In the genomic region with DNA sequence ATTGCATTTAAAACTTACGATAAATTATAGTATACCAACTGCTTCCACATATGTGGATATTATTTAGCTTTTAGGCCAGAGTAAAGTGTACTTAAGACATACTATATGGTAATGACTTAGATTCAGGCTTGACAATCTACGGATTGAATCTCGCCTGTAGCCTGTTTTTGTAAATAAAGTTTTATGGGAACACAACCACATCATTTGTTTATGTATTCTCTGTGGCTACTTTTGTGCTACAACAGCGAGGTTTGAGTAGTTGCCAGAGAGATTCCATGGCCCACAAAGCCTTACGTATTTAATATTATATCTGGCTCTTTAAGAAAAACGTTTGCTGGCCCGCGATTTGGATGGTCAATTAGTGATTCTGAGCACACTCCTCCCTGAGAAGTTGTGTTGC, we compare ENCODE assay signal across 3 cellular contexts.
TF ChIP-seq lines count a peak whose summit lies in the region.

No MANE protein-coding gene starts in this region.

TF ChIP-seq in SK-N-SH, 30 proteins besides CTCF, POLR2A, EP300 and RAD21 (continued from another document):
- TF ChIP-seq, protein P1, sequence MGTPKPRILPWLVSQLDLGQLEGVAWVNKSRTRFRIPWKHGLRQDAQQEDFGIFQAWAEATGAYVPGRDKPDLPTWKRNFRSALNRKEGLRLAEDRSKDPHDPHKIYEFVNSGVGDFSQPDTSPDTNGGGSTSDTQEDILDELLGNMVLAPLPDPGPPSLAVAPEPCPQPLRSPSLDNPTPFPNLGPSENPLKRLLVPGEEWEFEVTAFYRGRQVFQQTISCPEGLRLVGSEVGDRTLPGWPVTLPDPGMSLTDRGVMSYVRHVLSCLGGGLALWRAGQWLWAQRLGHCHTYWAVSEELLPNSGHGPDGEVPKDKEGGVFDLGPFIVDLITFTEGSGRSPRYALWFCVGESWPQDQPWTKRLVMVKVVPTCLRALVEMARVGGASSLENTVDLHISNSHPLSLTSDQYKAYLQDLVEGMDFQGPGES (IDR thresholded peaks at IDR 0.05; ENCODE audit: low read depth, low read length) = no peak
- TF ChIP-seq CHD2 (IDR thresholded peaks at IDR 0.05; ENCODE audit: low read length, partially characterized antibody) (no peak), NFIC (IDR thresholded peaks at IDR 0.05; ENCODE audit: borderline replicate concordance) (no peak), MAX (IDR thresholded peaks at IDR 0.05; ENCODE audit: low read depth) (no peak), RFX5 (IDR thresholded peaks at IDR 0.05; ENCODE audit: low read length) (no peak), REST (IDR thresholded peaks at IDR 0.05; ENCODE audit: low read depth, low read length) (no peak), FOXM1 (IDR thresholded peaks at IDR 0.05; ENCODE audit: low read depth) (no peak), EZH2phosphoT487 (IDR thresholded peaks at IDR 0.05; ENCODE audit: borderline replicate concordance, low read depth) (no peak), GATA2 (CRISPR knock-in tag; IDR thresholded peaks at IDR 0.05) (no peak), TEAD4 (IDR thresholded peaks at IDR 0.05; ENCODE audit: borderline replicate concordance, insufficient read depth) (no peak)
- TF ChIP-seq, protein P2, sequence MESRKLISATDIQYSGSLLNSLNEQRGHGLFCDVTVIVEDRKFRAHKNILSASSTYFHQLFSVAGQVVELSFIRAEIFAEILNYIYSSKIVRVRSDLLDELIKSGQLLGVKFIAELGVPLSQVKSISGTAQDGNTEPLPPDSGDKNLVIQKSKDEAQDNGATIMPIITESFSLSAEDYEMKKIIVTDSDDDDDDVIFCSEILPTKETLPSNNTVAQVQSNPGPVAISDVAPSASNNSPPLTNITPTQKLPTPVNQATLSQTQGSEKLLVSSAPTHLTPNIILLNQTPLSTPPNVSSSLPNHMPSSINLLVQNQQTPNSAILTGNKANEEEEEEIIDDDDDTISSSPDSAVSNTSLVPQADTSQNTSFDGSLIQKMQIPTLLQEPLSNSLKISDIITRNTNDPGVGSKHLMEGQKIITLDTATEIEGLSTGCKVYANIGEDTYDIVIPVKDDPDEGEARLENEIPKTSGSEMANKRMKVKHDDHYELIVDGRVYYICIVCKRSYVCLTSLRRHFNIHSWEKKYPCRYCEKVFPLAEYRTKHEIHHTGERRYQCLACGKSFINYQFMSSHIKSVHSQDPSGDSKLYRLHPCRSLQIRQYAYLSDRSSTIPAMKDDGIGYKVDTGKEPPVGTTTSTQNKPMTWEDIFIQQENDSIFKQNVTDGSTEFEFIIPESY (IDR thresholded peaks at IDR 0.05; ENCODE audit: borderline replicate concordance, low read depth) = no peak

TF ChIP-seq in SK-N-SH treated with all-trans-retinoic acid at 6 μM for 48 hours, 23 proteins besides CTCF, POLR2A, EP300 and RAD21:
- no peak for TF ChIP-seq CREB5 (CRISPR knock-in tag; IDR thresholded peaks at IDR 0.05; ENCODE audit: low read depth)
- no peak for TF ChIP-seq ZNF8 (CRISPR knock-in tag; IDR thresholded peaks at IDR 0.05)
- TF ChIP-seq ARNTL (CRISPR knock-in tag; IDR thresholded peaks at IDR 0.05; ENCODE audit: borderline replicate concordance, low read depth) = no peak
- no peak for TF ChIP-seq OSR1 (CRISPR knock-in tag; IDR thresholded peaks at IDR 0.05)
- TF ChIP-seq ISL1 (CRISPR knock-in tag; IDR thresholded peaks at IDR 0.05) = no peak
- TF ChIP-seq ESRRG (CRISPR knock-in tag; IDR thresholded peaks at IDR 0.05) = no peak
- TF ChIP-seq PATZ1 (CRISPR knock-in tag; IDR thresholded peaks at IDR 0.05; ENCODE audit: borderline replicate concordance) = no peak
- TF ChIP-seq ZC3H10 (CRISPR knock-in tag; IDR thresholded peaks at IDR 0.05) = no peak

TF ChIP-seq in K562, 482 proteins besides CTCF, POLR2A, EP300 and RAD21:
- TF ChIP-seq ZBTB40 (IDR thresholded peaks at IDR 0.05) = peak; percentile 90
- TF ChIP-seq ZBTB40 (CRISPR knock-in tag; IDR thresholded peaks at IDR 0.05) = peak; percentile 62
- TF ChIP-seq MAX (CRISPR knock-in tag; IDR thresholded peaks at IDR 0.05) = no peak
